8 cellular contexts compared by ENCODE assay signal in the genomic region with DNA sequence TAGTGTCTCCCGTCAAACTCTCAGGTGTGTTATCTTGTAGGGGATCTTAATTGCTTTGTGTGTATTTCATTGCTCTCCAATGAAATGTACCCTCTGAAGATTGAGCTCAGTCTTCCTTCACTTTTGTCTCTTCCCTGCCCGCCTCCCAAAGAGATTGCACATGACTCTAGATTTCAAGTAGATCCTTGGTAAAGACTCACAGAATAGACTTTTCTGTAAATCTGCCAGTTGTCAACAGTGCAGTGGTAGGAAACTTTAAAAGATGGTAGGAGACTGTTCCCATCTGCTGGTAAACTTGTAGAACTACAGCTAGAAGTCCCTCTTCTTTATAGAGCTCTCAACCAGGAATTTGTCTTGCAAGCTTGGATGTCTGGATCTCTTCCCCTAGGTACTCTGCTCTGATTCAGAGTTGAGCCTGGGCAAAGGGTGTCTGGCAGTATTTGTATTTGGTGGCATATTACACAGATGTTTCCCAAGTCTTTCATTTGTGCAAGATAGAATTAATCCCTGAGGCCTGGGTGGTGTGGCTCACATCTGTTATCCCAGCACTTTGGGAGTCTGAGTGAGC. TPM values are rescaled to one million over a fixed set of nuclear protein-coding genes. Genes with fewer than 3 reads are reported as not detected.
DNase-seq lines count a peak whose midpoint lies in the region; ATAC-seq and TF ChIP-seq lines count a peak whose summit lies in the region.

No MANE protein-coding gene starts in this region.

- no peak for DNase-seq in AG04449 (ENCODE audit: low read depth, low spot score)
- DNase-seq in NCI-H1105 (lab: John Stamatoyannopoulos, UW): peak; percentile 28
- peak; percentile 91 for DNase-seq in SW480 (ENCODE audit: low spot score)
- peak; percentile 85 for DNase-seq in fibroblast of pulmonary artery (ENCODE audit: low read depth)
- DNase-seq in omental fat pad (ENCODE audit: low spot score): no peak
- no peak for DNase-seq in NCI-H187 (lab: John Stamatoyannopoulos, UW)

- POLR2A ChIA-PET in AG04449 (lab: Yijun Ruan, JAX): no interaction called here

- CTCF ChIA-PET in AG04449 (lab: Yijun Ruan, JAX): interaction anchor here (0.6 to 2.3 kb wide), 32 partner anchors 9 to 690 kb away, joined by 3 to 15 read pairs (median 4); no protein-coding TSS in a partner anchor

- TF ChIP-seq CTCF in AG04449 (IDR thresholded peaks at IDR 0.05; ENCODE audit: insufficient read depth, low read length, missing control alignments) (peak; percentile 69), GM12874 (IDR thresholded peaks at IDR 0.05; ENCODE audit: insufficient read depth, low read depth, low read length) (peak; percentile 71), fibroblast of pulmonary artery (IDR thresholded peaks at IDR 0.05; ENCODE audit: low read length, missing control alignments) (peak; percentile 78), omental fat pad (IDR thresholded peaks at IDR 0.05) (peak in 2 of 3 donors; percentile 6 to 49)

- H3K4me3 ChIP-seq in AG04449 (ENCODE audit: low read depth, low read length): no peak overlapping the region
- H3K4me3 ChIP-seq in fibroblast of pulmonary artery (replicated peaks; ENCODE audit: low read depth, low read length): no peak overlapping the region

- ATAC-seq in omental fat pad (ENCODE audit: low FRiP score) (peak; percentile 84), GM21786 (IDR thresholded peaks at IDR 0.05; ENCODE audit: unreplicated experiment) (no peak)

RNA-seq across cellular contexts. Expression of gene CCL26, which starts 9.6 kb away (rescaled TPM):
- total RNA-seq in omental fat pad: 1 to 10 TPM in 3 of 4 donors, not detected in 1; 1.4 to 3.0 (median 1.6) TPM

RNA-seq across cellular contexts. Expression of gene HIP1, which starts 23.7 kb away (rescaled TPM):
- 10 to 100 TPM; 24.9 to 51.2 (median 27.2) TPM for total RNA-seq in omental fat pad

RNA-seq across cellular contexts. Expression of gene CCL24, which starts 51.2 kb away (rescaled TPM):
- total RNA-seq in omental fat pad: 10 to 100 TPM in 1 of 4 donors, 1 to 10 TPM in 1, not detected in 2; 2.5 to 10.8 TPM

Comparison
In these comparisons a context has a peak if more than half of its experiments do, and no peak if none do; other contexts are left out.
1. DNase-seq: peak in NCI-H1105 (single experiment), SW480 (single experiment) and fibroblast of pulmonary artery (single experiment); none in AG04449 (single experiment), omental fat pad (single experiment) and NCI-H187 (0 of 2).
2. CTCF ChIP-seq: peak in every context shown above with its lines; median percentile 78 in fibroblast of pulmonary artery; 71 in GM12874; 69 in AG04449; 28 in omental fat pad.